Comparison of ENCODE assay signal across 27 cellular contexts in genomic region chr6:165658395-165659058, GRCh38. TPM values are rescaled to one million over a fixed set of nuclear protein-coding genes. Genes with fewer than 3 reads are reported as not detected.
DNase-seq lines count a peak whose midpoint lies in the region; FAIRE-seq and TF ChIP-seq lines count a peak whose summit lies in the region.
"Had no signal": no experiment of that assay in that cellular context is flagged by ENCODE, and none has a peak within 500 bp of the region (broad histone marks: within the 10 kb centered on the region; RNA-seq: fewer than 3 reads in every experiment).

No MANE protein-coding gene starts in this region.

- H3K56ac ChIP-seq in mesendoderm (ENCODE audit: low read length), result peak overlapping the region; percentile 47

- H3K4ac ChIP-seq in mesendoderm (ENCODE audit: low read depth, low read length), result no peak overlapping the region

- H3K4me1 ChIP-seq in HEK293 (ENCODE audit: control insufficient read depth, insufficient read depth, low read length), result peaks cover 31% of the 10 kb centered on the region
- H3K4me1 ChIP-seq in mesendoderm (ENCODE audit: control insufficient read depth, low read depth, low read length), result peaks cover 19% of the 10 kb centered on the region
- peaks cover 21 to 32% (median 25%) of the 10 kb centered on the region in 4 donors for H3K4me1 ChIP-seq in stomach
- H3K4me1 ChIP-seq: psoas muscle had no signal

- no peak overlapping the region for H3K4me2 ChIP-seq in mesendoderm (ENCODE audit: low read length)
- H3K4me2 ChIP-seq: BLaER1 had no signal

- no peak overlapping the region for H3K27ac ChIP-seq in HEK293 (ENCODE audit: extremely low read depth, low read depth, low read length)
- H3K27ac ChIP-seq in brain microvascular endothelial cell, result no peak overlapping the region
- H3K27ac ChIP-seq in mesendoderm (ENCODE audit: low read depth, low read length), result no peak overlapping the region
- no peak overlapping the region for H3K27ac ChIP-seq in stomach
- H3K27ac ChIP-seq: adrenal gland, BLaER1, psoas muscle, sigmoid colon, upper lobe of left lung had no signal

- no peaks in the 10 kb centered on the region for H3K9me3 Mint-ChIP-seq in activated CD4-positive, alpha-beta T cell treated with anti-CD3 and anti-CD28 coated beads, Interleukin-2, amount 10 ng/mL, durations not matched to agents 24 days and 14 days
- H3K9me3 Mint-ChIP-seq: activated CD4-positive, alpha-beta memory T cell treated with anti-CD3 and anti-CD28 coated beads for 36 hours; activated naive CD4-positive, alpha-beta T cell treated with anti-CD3 and anti-CD28 coated beads, Interleukin-2, amount 10 ng/mL, durations not matched to agents 7 days and 5 days; activated T-helper 1 cell treated with anti-CD3 and anti-CD28 coated beads, Interleukin-12 subunit alpha, Interleukin-12 subunit beta, Interleukin-2, Interleukin-4 antibody, amounts not matched to agents 30 ng/mL and 10 ng/mL and 1 ng/mL, durations not matched to agents 14 hours and 24 hours and 36 hours had no signal

- POLR2A ChIA-PET in HEK293 (lab: Yijun Ruan, JAX), result no interaction called here

- H3K18ac ChIP-seq in mesendoderm (ENCODE audit: low read length), result no peak overlapping the region

- DNase-seq in brain microvascular endothelial cell (peak; percentile 30), mesendoderm (no peak), stomach (peak; percentile 41), iPS-NIHi11 (ENCODE audit: low spot score) (no peak), H54 (ENCODE audit: insufficient read length, low spot score) (no peak)
- DNase-seq in activated CD4-positive, alpha-beta T cell treated with anti-CD3 and anti-CD28 coated beads, Interleukin-2, amount 10 ng/mL, durations not matched to agents 24 days and 14 days, result no peak
- DNase-seq: activated CD4-positive, alpha-beta memory T cell treated with anti-CD3 and anti-CD28 coated beads for 36 hours; activated CD8-positive, alpha-beta memory T cell treated with anti-CD3 and anti-CD28 coated beads, Interleukin-2, amount 50 U/mL, for 4 hours; activated naive CD4-positive, alpha-beta T cell treated with anti-CD3 and anti-CD28 coated beads, Interleukin-2, amount 10 ng/mL, durations not matched to agents 7 days and 5 days; adrenal gland; Calu3; EL; left ventricle myocardium superior; NCI-H1092 treated with DMSO at 0.1 percent for 48 hours; NCI-H1694 treated with DMSO at 0.1 percent for 48 hours; NCI-H2171 treated with DMSO at 0.1 percent for 48 hours; NCI-H526 treated with DMSO at 0.1 percent for 48 hours; psoas muscle; SHP77 treated with DMSO at 0.1 percent for 48 hours; sigmoid colon; stimulated activated CD4-positive, alpha-beta T cell treated with anti-CD3 and anti-CD28 coated beads, Interleukin-4, amount 100 ng/mL, for 24 hours; T-helper 2 cell; upper lobe of left lung had no signal

- no peaks in the 10 kb centered on the region for H3K9me3 ChIP-seq in HEK293 (ENCODE audit: control insufficient read depth, insufficient read depth, low read depth, low read length)
- H3K9me3 ChIP-seq in stomach, result no peaks in the 10 kb centered on the region
- H3K9me3 ChIP-seq: adrenal gland, psoas muscle, sigmoid colon, upper lobe of left lung had no signal

- no peak overlapping the region for H4K5ac ChIP-seq in mesendoderm (ENCODE audit: low read length)

- no peak overlapping the region for H3K4me3 Mint-ChIP-seq in activated CD4-positive, alpha-beta T cell treated with anti-CD3 and anti-CD28 coated beads, Interleukin-2, amount 10 ng/mL, durations not matched to agents 24 days and 14 days
- H3K4me3 Mint-ChIP-seq: activated CD4-positive, alpha-beta memory T cell treated with anti-CD3 and anti-CD28 coated beads for 36 hours; activated naive CD4-positive, alpha-beta T cell treated with anti-CD3 and anti-CD28 coated beads, Interleukin-2, amount 10 ng/mL, durations not matched to agents 7 days and 5 days; activated T-helper 1 cell treated with anti-CD3 and anti-CD28 coated beads, Interleukin-12 subunit alpha, Interleukin-12 subunit beta, Interleukin-2, Interleukin-4 antibody, amounts not matched to agents 30 ng/mL and 10 ng/mL and 1 ng/mL, durations not matched to agents 14 hours and 24 hours and 36 hours had no signal

- no peaks in the 10 kb centered on the region for H3K27me3 ChIP-seq in brain microvascular endothelial cell (replicated peaks)
- H3K27me3 ChIP-seq in mesendoderm (ENCODE audit: insufficient read depth, low read length, poor library complexity), result peaks cover 10% of the 10 kb centered on the region
- peaks cover 11 to 55% (median 30%) of the 10 kb centered on the region in 3 donors for H3K27me3 ChIP-seq in stomach

- no peak for TF ChIP-seq EP300 in stomach (IDR thresholded peaks at IDR 0.05)

- no peak overlapping the region for H2AK5ac ChIP-seq in mesendoderm (ENCODE audit: low read length)

- CTCF ChIA-PET in HEK293 (lab: Yijun Ruan, JAX), result interaction anchor here (0.9 to 1.5 kb wide), 4 partner anchors 9 to 232 kb away, joined by 4 to 6 read pairs (median 5); no protein-coding TSS in a partner anchor

- TF ChIP-seq POLR2A in stomach (IDR thresholded peaks at IDR 0.05), result no peak
- TF ChIP-seq POLR2A in H54 (IDR thresholded peaks at IDR 0.05; ENCODE audit: low read depth, low read length), result no peak

- intact Hi-C loops in stomach (cut with DNase I; ENCODE audit: low total_unique reads), result no loop called here
- intact Hi-C loops in activated CD4-positive, alpha-beta T cell treated with anti-CD3 and anti-CD28 coated beads, Interleukin-2, amount 10 ng/mL, durations not matched to agents 24 days and 14 days (cut with micrococcal nuclease), result no loop called here

- H3K27me3 Mint-ChIP-seq in activated CD4-positive, alpha-beta T cell treated with anti-CD3 and anti-CD28 coated beads, Interleukin-2, amount 10 ng/mL, durations not matched to agents 24 days and 14 days, result peaks cover 28% of the 10 kb centered on the region

- no peaks in the 10 kb centered on the region for H3K36me3 ChIP-seq in HEK293 (ENCODE audit: control insufficient read depth in 2 of 2, insufficient read depth in 1 of 2, low read length in 2 of 2)
- no peaks in the 10 kb centered on the region for H3K36me3 ChIP-seq in brain microvascular endothelial cell (replicated peaks)
- no peaks in the 10 kb centered on the region for H3K36me3 ChIP-seq in mesendoderm (ENCODE audit: control insufficient read depth, insufficient read depth, low read length)
- H3K36me3 ChIP-seq in stomach, result no peaks in the 10 kb centered on the region
- H3K36me3 ChIP-seq: adrenal gland, BLaER1, sigmoid colon, upper lobe of left lung had no signal

- peaks cover 16% of the 10 kb centered on the region for H3K79me1 ChIP-seq in mesendoderm (ENCODE audit: low read length)

- no peak overlapping the region for H3K9ac ChIP-seq in mesendoderm (ENCODE audit: low read length)
- H3K9ac ChIP-seq: BLaER1 had no signal

- in situ Hi-C loops in brain microvascular endothelial cell (cut with HindIII; ENCODE audit: low pct_ligation_motif_present, low sequenced_read_pairs), result no loop called here

- H3K4me1 Mint-ChIP-seq in activated CD4-positive, alpha-beta T cell treated with anti-CD3 and anti-CD28 coated beads, Interleukin-2, amount 10 ng/mL, durations not matched to agents 24 days and 14 days, result no peaks in the 10 kb centered on the region

- peak overlapping the region; percentile 69 for H3K23ac ChIP-seq in mesendoderm (ENCODE audit: low read length)

- WGBS in mesendoderm (ENCODE audit: extremely low coverage, insufficient coverage, low lambda C conversion rate), result no CpG with 5 or more reads among the region's 13 CpGs
- 51 to 73% (median 61%) methylated on average over 13 of the region's 13 CpGs for WGBS in stomach, 5 donors

- no peak overlapping the region for H4K8ac ChIP-seq in mesendoderm (ENCODE audit: low read depth, low read length)

- H2BK15ac ChIP-seq in mesendoderm (replicated peaks; ENCODE audit: low read depth), result no peak overlapping the region

- TF ChIP-seq CTCF in HEK293 (tag by site-specific recombination; IDR thresholded peaks at IDR 0.05) (no peak), brain microvascular endothelial cell (IDR thresholded peaks at IDR 0.05; ENCODE audit: low read depth, low read length, missing control alignments) (no peak), stomach (IDR thresholded peaks at IDR 0.05) (no peak)

- no peak overlapping the region for H2BK120ac ChIP-seq in mesendoderm (ENCODE audit: low read depth, low read length)

- FAIRE-seq in H54 (lab: Jason Lieb, UNC), result no peak
- FAIRE-seq: RCC 7860 had no signal

- H3K36me3 Mint-ChIP-seq in activated CD4-positive, alpha-beta T cell treated with anti-CD3 and anti-CD28 coated beads, Interleukin-2, amount 10 ng/mL, durations not matched to agents 24 days and 14 days (ENCODE audit: low read depth), result no peaks in the 10 kb centered on the region
- H3K36me3 Mint-ChIP-seq: activated CD4-positive, alpha-beta memory T cell treated with anti-CD3 and anti-CD28 coated beads for 36 hours; activated naive CD4-positive, alpha-beta T cell treated with anti-CD3 and anti-CD28 coated beads, Interleukin-2, amount 10 ng/mL, durations not matched to agents 7 days and 5 days had no signal

- peaks cover 2% of the 10 kb centered on the region for H3K79me2 ChIP-seq in mesendoderm (ENCODE audit: control insufficient read depth, insufficient read depth, low read length)

- H3K27ac Mint-ChIP-seq in activated CD4-positive, alpha-beta T cell treated with anti-CD3 and anti-CD28 coated beads, Interleukin-2, amount 10 ng/mL, durations not matched to agents 24 days and 14 days, result no peak overlapping the region
- H3K27ac Mint-ChIP-seq: activated CD4-positive, alpha-beta memory T cell treated with anti-CD3 and anti-CD28 coated beads for 36 hours; activated naive CD4-positive, alpha-beta T cell treated with anti-CD3 and anti-CD28 coated beads, Interleukin-2, amount 10 ng/mL, durations not matched to agents 7 days and 5 days; activated T-helper 1 cell treated with anti-CD3 and anti-CD28 coated beads, Interleukin-12 subunit alpha, Interleukin-12 subunit beta, Interleukin-2, Interleukin-4 antibody, amounts not matched to agents 30 ng/mL and 10 ng/mL and 1 ng/mL, durations not matched to agents 14 hours and 24 hours and 36 hours had no signal

- no peak overlapping the region for H2BK5ac ChIP-seq in mesendoderm (ENCODE audit: low read length)

- H3K4me3 ChIP-seq in HEK293 (ENCODE audit: low read depth, low read length) (no peak overlapping the region), brain microvascular endothelial cell (ENCODE audit: low read depth, low read length) (no peak overlapping the region), mesendoderm (ENCODE audit: low read length) (no peak overlapping the region), stomach (no peak overlapping the region)
- H3K4me3 ChIP-seq: adrenal gland, BLaER1, psoas muscle, sigmoid colon, upper lobe of left lung had no signal

TF ChIP-seq in HEK293, 187 proteins besides CTCF, POLR2A, EP300 and RAD21 (continues in another document):
- no peak for TF ChIP-seq ZNF529 (tag by site-specific recombination; IDR thresholded peaks at IDR 0.05; ENCODE audit: insufficient replicate concordance)

RNA-seq across cellular contexts. Expression of gene PDE10A, which starts 4.5 kb away (rescaled TPM):
- 0.94 TPM for polyA plus RNA-seq in mesendoderm (2013, experiment 1 of 2)
- polyA plus RNA-seq in mesendoderm (2013, experiment 2 of 2), result 0.97 TPM
- total RNA-seq in stomach, result 10 to 100 TPM in 2 of 5 donors, 1 to 10 TPM in 2, not detected in 1; 3.5 to 58.2 (median 13.9) TPM
- 1 to 10 TPM in 2 of 3 donors, under 1 TPM in 1; 0.78 to 4.6 (median 2.7) TPM for polyA plus RNA-seq in stomach
- not detected in 2 replicates for total RNA-seq in activated CD4-positive, alpha-beta T cell treated with anti-CD3 and anti-CD28 coated beads, Interleukin-2, amount 10 ng/mL, durations not matched to agents 24 days and 14 days
- total RNA-seq: activated CD4-positive, alpha-beta memory T cell treated with anti-CD3 and anti-CD28 coated beads for 36 hours; activated T-helper 1 cell treated with anti-CD3 and anti-CD28 coated beads, Interleukin-12 subunit alpha, Interleukin-12 subunit beta, Interleukin-2, Interleukin-4 antibody, amounts not matched to agents 30 ng/mL and 10 ng/mL and 1 ng/mL, durations not matched to agents 14 hours and 24 hours and 36 hours had no signal

Comparison
In these comparisons a context has a peak if more than half of its experiments do, and no peak if none do; other contexts are left out.
1. DNase-seq: peak in brain microvascular endothelial cell (single experiment) and stomach (single experiment); none in mesendoderm (single experiment), iPS-NIHi11 (single experiment), H54 (single experiment) and activated CD4-positive, alpha-beta T cell treated with anti-CD3 and anti-CD28 coated beads, Interleukin-2, amount 10 ng/mL, durations not matched to agents 24 days and 14 days (single experiment).